7 cellular contexts compared by ENCODE assay signal in the genomic region with DNA sequence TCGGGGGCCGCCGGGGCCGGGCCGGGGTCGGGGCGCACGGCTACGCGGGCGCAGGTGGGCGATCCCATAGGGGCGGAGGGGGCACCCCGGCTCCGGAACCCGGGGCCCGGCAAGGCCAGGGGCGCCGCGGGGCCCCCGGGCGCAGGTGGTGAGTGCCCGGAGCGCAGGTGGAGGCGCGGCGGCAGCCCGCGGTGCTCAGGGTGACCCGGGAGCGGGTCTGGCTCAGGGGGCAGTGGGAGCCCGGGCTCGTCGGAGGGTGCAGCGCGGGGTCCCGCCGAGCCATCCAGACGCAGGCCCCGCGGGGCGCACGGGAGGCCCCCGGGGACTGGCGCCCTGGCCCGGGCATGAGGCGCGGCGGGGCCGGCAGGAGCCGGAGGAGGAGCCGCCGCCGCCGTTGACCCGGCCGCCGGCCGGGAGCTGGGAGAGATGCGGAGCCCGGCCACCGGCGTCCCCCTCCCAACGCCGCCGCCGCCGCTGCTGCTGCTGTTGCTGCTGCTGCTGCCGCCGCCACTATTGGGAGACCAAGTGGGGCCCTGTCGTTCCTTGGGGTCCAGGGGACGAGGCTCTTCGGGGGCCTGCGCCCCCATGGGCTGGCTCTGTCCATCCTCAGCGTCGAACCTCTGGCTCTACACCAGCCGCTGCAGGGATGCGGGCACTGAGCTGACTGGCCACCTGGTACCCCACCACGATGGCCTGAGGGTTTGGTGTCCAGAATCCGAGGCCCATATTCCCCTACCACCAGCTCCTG. TPM values are rescaled to one million over a fixed set of nuclear protein-coding genes. Genes with fewer than 3 reads are reported as not detected.
DNase-seq lines count a peak whose midpoint lies in the region; ATAC-seq and TF ChIP-seq lines count a peak whose summit lies in the region.
"Had no signal": no experiment of that assay in that cellular context is flagged by ENCODE, and none has a peak within 500 bp of the region (broad histone marks: within the 10 kb centered on the region; RNA-seq: fewer than 3 reads in every experiment).

No MANE protein-coding gene starts in this region.

- no peak for TF ChIP-seq CTCF in MM.1S (IDR thresholded peaks at IDR 0.05; ENCODE audit: low read length)
- no peak for TF ChIP-seq CTCF in heart left ventricle (IDR thresholded peaks at IDR 0.05)
- no peak for TF ChIP-seq CTCF in thoracic aorta (IDR thresholded peaks at IDR 0.05)

- H3K36me3 ChIP-seq in MM.1S (replicated peaks; ENCODE audit: insufficient read depth, low read length) (no peaks in the 10 kb centered on the region), heart left ventricle (no peaks in the 10 kb centered on the region), thoracic aorta (no peaks in the 10 kb centered on the region)

- 0 to 3% (median 2%) methylated on average over 1 to 80 of the region's 80 CpGs for WGBS in heart left ventricle, 4 donors

- DNase-seq in NCI-H146 (lab: John Stamatoyannopoulos, UW) (peak; percentile 34), NCI-H146 treated with DMSO at 0.1 percent for 48 hours (lab: John Stamatoyannopoulos, UW; ENCODE audit: unreplicated experiment) (no peak), MM.1S (no peak), heart left ventricle (peak in 2 of 5 donors; percentile 20 to 62), thoracic aorta (ENCODE audit: low spot score) (no peak), mucosa of gallbladder (ENCODE audit: low spot score) (no peak)

- H3K27ac ChIP-seq in MM.1S (ENCODE audit: low read length) (no peak overlapping the region), heart left ventricle (peak overlapping the region in 1 of 12 donors; percentile 28), thoracic aorta (no peak overlapping the region)

- H3K4me1 ChIP-seq in MM.1S (ENCODE audit: low read length) (no peaks in the 10 kb centered on the region), heart left ventricle (peaks cover 0 to 33% (median 20%) of the 10 kb centered on the region in 12 donors), thoracic aorta (ENCODE audit: control insufficient read depth in 1 of 2, low read depth in 2 of 2) (peaks cover 9 to 31% of the 10 kb centered on the region in 2 donors)

- TF ChIP-seq POLR2A in heart left ventricle (IDR thresholded peaks at IDR 0.05), result no peak

- H3K27me3 ChIP-seq in MM.1S (replicated peaks; ENCODE audit: insufficient read depth, low read length) (no peaks in the 10 kb centered on the region), heart left ventricle (peaks cover 0 to 21% (median 0%) of the 10 kb centered on the region in 9 donors), thoracic aorta (replicated peaks; ENCODE audit: insufficient read depth) (no peaks in the 10 kb centered on the region)

- H2AFZ ChIP-seq in MM.1S (ENCODE audit: low read length), result no peak overlapping the region

- H3K9ac ChIP-seq in MM.1S (ENCODE audit: low read length), result no peak overlapping the region

- peak overlapping the region; percentile 39; the same call in 1 of the 2 replicates for H3K4me2 ChIP-seq in MM.1S (ENCODE audit: low read depth, low read length)

- H3K9me3 ChIP-seq in MM.1S (replicated peaks; ENCODE audit: insufficient read depth, low read length) (no peaks in the 10 kb centered on the region), heart left ventricle (no peaks in the 10 kb centered on the region), thoracic aorta (no peaks in the 10 kb centered on the region)

- H3K79me2 ChIP-seq in MM.1S (ENCODE audit: low read length), result no peaks in the 10 kb centered on the region

- intact Hi-C loops in heart left ventricle (cut with DNase I), result loop anchor here in 1 of 10 donors (10.0 kb wide), 1 partner anchor 135 kb away; the partner anchor contains the start of gene ELAPOR1

- H3F3A ChIP-seq in MM.1S (ENCODE audit: insufficient read depth, low read length), result no peaks in the 10 kb centered on the region

- ATAC-seq in heart left ventricle (no peak), thoracic aorta (ENCODE audit: insufficient number of reproducible peaks, low FRiP score, low read depth) (no peak)

- H3K4me3 ChIP-seq in MM.1S (ENCODE audit: low read length) (no peak overlapping the region), heart left ventricle (peak overlapping the region; percentile 21 to 85 (median 57)), thoracic aorta (peak overlapping the region; percentile 74)

- H4K20me1 ChIP-seq in MM.1S (ENCODE audit: insufficient read depth, low read length), result no peaks in the 10 kb centered on the region

- H3K9me2 ChIP-seq in MM.1S (replicated peaks; ENCODE audit: insufficient read depth, low read length), result no peaks in the 10 kb centered on the region

RNA-seq across cellular contexts. Expression of gene CELSR2, which starts 0.5 kb away (rescaled TPM):
- 10 to 100 TPM in 1 of 9 donors, 1 to 10 TPM in 8; 2.5 to 11.9 (median 8.6) TPM for total RNA-seq in heart left ventricle
- polyA plus RNA-seq in heart left ventricle, result 1 to 10 TPM; 1.6 to 2.1 TPM
- 10 to 100 TPM in 1 of 2 donors, 1 to 10 TPM in 1; 4.0 to 10.0 TPM for total RNA-seq in thoracic aorta
- 20.9 TPM for total RNA-seq in mucosa of gallbladder

RNA-seq across cellular contexts. Expression of gene PSRC1, which starts 33.1 kb away (rescaled TPM):
- total RNA-seq in heart left ventricle (1 to 10 TPM in 3 of 9 donors, under 1 TPM in 5, not detected in 1; 0.23 to 3.6 (median 0.60) TPM), thoracic aorta (1 to 10 TPM; 2.4 to 2.5 TPM), mucosa of gallbladder (7.4 TPM)
- polyA plus RNA-seq in heart left ventricle, result 1 to 10 TPM; 1.1 to 1.4 TPM

RNA-seq across cellular contexts. Expression of gene SARS1, which starts 36.1 kb away (rescaled TPM):
- total RNA-seq in heart left ventricle (100 to 1,000 TPM in 6 of 9 donors, 10 to 100 TPM in 3; 88.5 to 113 (median 102) TPM), thoracic aorta (100 to 1,000 TPM; 122 to 137 TPM), mucosa of gallbladder (113 TPM)
- polyA plus RNA-seq in heart left ventricle, result 100 to 1,000 TPM in 1 of 2 donors, 10 to 100 TPM in 1; 41.1 to 179 TPM

RNA-seq across cellular contexts. Expression of gene MYBPHL, which starts 57.0 kb away (rescaled TPM):
- 1 to 10 TPM in 2 of 9 donors, under 1 TPM in 4, not detected in 3; 0.44 to 2.5 (median 0.54) TPM for total RNA-seq in heart left ventricle
- under 1 TPM; 0.24 to 0.61 TPM for polyA plus RNA-seq in heart left ventricle
- 1 to 10 TPM in 1 of 2 donors, not detected in 1; 1.1 TPM for total RNA-seq in thoracic aorta
- total RNA-seq in mucosa of gallbladder, result 0.20 TPM
- total RNA-seq: myocyte had no signal
